8 cellular contexts compared by ENCODE assay signal in the genomic region with DNA sequence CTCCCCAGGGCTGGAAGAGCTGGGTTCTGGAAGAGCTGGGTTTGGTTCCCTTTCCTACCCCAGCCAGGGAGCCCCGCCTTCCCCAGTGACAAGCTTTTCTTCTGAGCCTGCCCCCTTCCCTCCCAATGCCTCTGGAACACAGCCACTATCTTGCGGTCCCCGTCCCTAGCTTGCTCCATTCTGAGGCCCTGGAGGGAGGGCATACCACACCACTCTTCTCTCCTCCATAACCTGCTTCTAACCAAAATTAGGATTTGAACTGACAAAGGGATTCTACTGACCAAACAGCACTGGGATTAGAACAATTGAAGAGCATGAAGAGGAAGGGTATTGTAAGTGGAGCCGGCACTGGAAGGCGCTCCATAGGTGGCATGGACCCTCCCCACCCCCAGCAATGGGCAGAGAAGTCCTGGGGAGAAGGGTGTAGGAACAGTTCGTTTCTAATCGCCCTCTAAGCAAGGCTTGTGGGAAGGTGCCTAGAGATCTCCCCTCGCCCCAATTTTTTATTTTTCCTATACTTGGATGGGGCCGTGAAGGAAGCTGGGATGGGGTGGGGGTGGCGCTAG. TPM values are rescaled to one million over a fixed set of nuclear protein-coding genes. Genes with fewer than 3 reads are reported as not detected.
DNase-seq lines count a peak whose midpoint lies in the region; ATAC-seq, FAIRE-seq and TF ChIP-seq lines count a peak whose summit lies in the region.

No MANE protein-coding gene starts in this region.

- peak overlapping the region; percentile 97 for H3K4me3 Mint-ChIP-seq in memory B cell

- H3K27me3 Mint-ChIP-seq in memory B cell = no peaks in the 10 kb centered on the region

- ATAC-seq in memory B cell (ENCODE audit: low read depth) = no peak
- no peak for ATAC-seq in HG03565 (IDR thresholded peaks at IDR 0.05; ENCODE audit: unreplicated experiment)

- peak overlapping the region; percentile 89 for H3K9ac ChIP-seq in SK-N-MC (ENCODE audit: insufficient read length)

- no peaks in the 10 kb centered on the region for H3K9me3 Mint-ChIP-seq in memory B cell

- TF ChIP-seq POLR2A in H54 (IDR thresholded peaks at IDR 0.05; ENCODE audit: low read depth, low read length) = peak; percentile 37; the same call in 1 of the 2 replicates

- H3K36me3 ChIP-seq in SK-N-MC (ENCODE audit: insufficient read depth, low read length) = peaks cover 19% of the 10 kb centered on the region
- H3K36me3 ChIP-seq in ectodermal cell (ENCODE audit: control insufficient read depth, insufficient read depth, low read length) = peaks cover 1% of the 10 kb centered on the region

- FAIRE-seq in H54 (lab: Jason Lieb, UNC) = no peak

- no peaks in the 10 kb centered on the region for H3K36me3 Mint-ChIP-seq in memory B cell

- no peak overlapping the region for H3K27ac Mint-ChIP-seq in memory B cell

- H3K4me3 ChIP-seq in SK-N-MC (peak overlapping the region; percentile 85), ectodermal cell (ENCODE audit: insufficient read depth, low read depth, low read length) (peak overlapping the region; percentile 67)

- DNase-seq in AML-193 (lab: John Stamatoyannopoulos, UW) (peak; percentile 75 to 76), H54 (ENCODE audit: insufficient read length, low spot score) (peak; percentile 45), SK-N-MC (ENCODE audit: low read depth, low spot score) (no peak), memory B cell (ENCODE audit: low spot score in 2 of 2) (no peak), NCI-H748 treated with DMSO at 0.1 percent for 48 hours (lab: John Stamatoyannopoulos, UW) (no peak)

- H3K4me1 Mint-ChIP-seq in memory B cell = peaks cover 28% of the 10 kb centered on the region

- peaks cover 9% of the 10 kb centered on the region for H3K4me1 ChIP-seq in ectodermal cell (ENCODE audit: control insufficient read depth, insufficient read depth, low read length)

- H3K27ac ChIP-seq in SK-N-MC (peak overlapping the region; percentile 91), ectodermal cell (ENCODE audit: insufficient read depth, low read depth, low read length, poor library complexity, severe bottlenecking) (peak overlapping the region; percentile 36), temporal lobe (ENCODE audit: low read depth, low read length) (peak overlapping the region; percentile 91)

- H3K9me3 ChIP-seq in SK-N-MC (ENCODE audit: low read depth, low read length) (no peaks in the 10 kb centered on the region), ectodermal cell (ENCODE audit: control insufficient read depth, low read length) (no peaks in the 10 kb centered on the region)

- WGBS in ectodermal cell, 2 experiments = 2 to 4% methylated on average over 9 to 10 of the region's 10 CpGs

- H3K27me3 ChIP-seq in ectodermal cell (ENCODE audit: control insufficient read depth, insufficient read depth, low read length, poor library complexity, severe bottlenecking) = no peaks in the 10 kb centered on the region

RNA-seq across cellular contexts. Expression of a gene that starts 0.7 kb away (rescaled TPM):
- polyA plus RNA-seq in ectodermal cell (2013, experiment 1 of 4) = 13.8 TPM
- 13.3 TPM for polyA plus RNA-seq in ectodermal cell (2013, experiment 2 of 4)
- 10.2 TPM for polyA plus RNA-seq in ectodermal cell (2013, experiment 3 of 4)
- polyA plus RNA-seq in ectodermal cell (2013, experiment 4 of 4) = 10.4 TPM
- 54.3 TPM for total RNA-seq in temporal lobe

RNA-seq across cellular contexts. Expression of a gene that starts 51.8 kb away (rescaled TPM):
- polyA plus RNA-seq in ectodermal cell (2013, experiment 1 of 4) = 51.1 TPM
- polyA plus RNA-seq in ectodermal cell (2013, experiment 2 of 4) = 50.7 TPM
- 31.2 TPM for polyA plus RNA-seq in ectodermal cell (2013, experiment 3 of 4)
- polyA plus RNA-seq in ectodermal cell (2013, experiment 4 of 4) = 32.7 TPM
- total RNA-seq in temporal lobe = 2.5 TPM

Comparison
In these comparisons a context has a peak if more than half of its experiments do, and no peak if none do; other contexts are left out.
1. DNase-seq: peak in AML-193 (2 of 2) and H54 (single experiment); none in SK-N-MC (single experiment), memory B cell (0 of 2) and NCI-H748 treated with DMSO at 0.1 percent for 48 hours (single experiment).
2. H3K27ac ChIP-seq: peak in every context shown above with its lines; median percentile 91 in SK-N-MC; 91 in temporal lobe; 36 in ectodermal cell.